In genomic region chr15:92954578-92954977, GRCh38 we compare ENCODE assay signal across 10 cellular contexts. TPM values are rescaled to one million over a fixed set of nuclear protein-coding genes. Genes with fewer than 3 reads are reported as not detected.
DNase-seq lines count a peak whose midpoint lies in the region; ATAC-seq and TF ChIP-seq lines count a peak whose summit lies in the region.
"Had no signal": no experiment of that assay in that cellular context is flagged by ENCODE, and none has a peak within 500 bp of the region (broad histone marks: within the 10 kb centered on the region; RNA-seq: fewer than 3 reads in every experiment).

No MANE protein-coding gene starts in this region.

- in situ Hi-C loops in astrocyte of the spinal cord (cut with HindIII; ENCODE audit: low sequenced_read_pairs), result no loop called here

- TF ChIP-seq CTCF in astrocyte of the spinal cord (IDR thresholded peaks at IDR 0.05; ENCODE audit: low read depth, low read length) (peak; percentile 35), esophagus squamous epithelium (IDR thresholded peaks at IDR 0.05) (peak in 1 of 6 experiments; percentile 21)

- ATAC-seq in GM19328 (IDR thresholded peaks at IDR 0.05; ENCODE audit: unreplicated experiment), result no peak
- ATAC-seq: naive thymus-derived CD4-positive, alpha-beta T cell had no signal

- no peak overlapping the region for H3K4me3 ChIP-seq in astrocyte of the spinal cord (ENCODE audit: low read depth, low read length)
- H3K4me3 ChIP-seq in esophagus squamous epithelium, result no peak overlapping the region

- 92 to 93% methylated on average over 8 of the region's 8 CpGs for WGBS in esophagus squamous epithelium, 2 donors

- peaks cover 30 to 100% (median 53%) of the 10 kb centered on the region in 3 donors for H3K36me3 ChIP-seq in esophagus squamous epithelium

- DNase-seq in NCI-H146 (lab: John Stamatoyannopoulos, UW), result peak; percentile 27
- no peak for DNase-seq in NCI-H146 treated with DMSO at 0.1 percent for 48 hours (lab: John Stamatoyannopoulos, UW; ENCODE audit: unreplicated experiment)
- DNase-seq in LHCN-M2 (ENCODE audit: low read depth), result peak; percentile 44
- no peak for DNase-seq in astrocyte of the spinal cord (ENCODE audit: low read depth, low spot score)
- DNase-seq in myocyte (ENCODE audit: low read depth), result peak; percentile 37
- no peak for DNase-seq in esophagus squamous epithelium (lab: John Stamatoyannopoulos, UW)
- DNase-seq in SW480 (ENCODE audit: low spot score), result no peak
- DNase-seq: activated T-cell treated with anti-CD3 and anti-CD28 coated beads, Interleukin-2, amount 50 U/mL, for 48 hours; naive thymus-derived CD4-positive, alpha-beta T cell had no signal

- H3K4me1 ChIP-seq in esophagus squamous epithelium, result peaks cover 0 to 6% (median 0%) of the 10 kb centered on the region in 3 donors

- TF ChIP-seq POLR2A in esophagus squamous epithelium (IDR thresholded peaks at IDR 0.05), result no peak

- H3K27me3 ChIP-seq in esophagus squamous epithelium, result no peaks in the 10 kb centered on the region

- no peak overlapping the region for H3K27ac ChIP-seq in esophagus squamous epithelium

- intact Hi-C loops in esophagus squamous epithelium (cut with DNase I), result no loop called here

- H3K9me3 ChIP-seq in esophagus squamous epithelium, result peaks cover 0 to 11% (median 11%) of the 10 kb centered on the region in 3 donors

RNA-seq across cellular contexts. Expression of gene CHD2, which starts 54.5 kb away (rescaled TPM):
- total RNA-seq in LHCN-M2 (2014; rRNA removed) (28.6 and 36.0 TPM in 2 replicates), myocyte (47.7 and 52.4 TPM in 2 replicates), esophagus squamous epithelium (100 to 1,000 TPM in 1 of 4 donors, 10 to 100 TPM in 3; 36.1 to 132 (median 74.8) TPM)
- 15.4 TPM for polyA plus RNA-seq in LHCN-M2 (2012)
- 31.4 TPM for polyA plus RNA-seq in myocyte (2012)

Comparison
In these comparisons a context has a peak if more than half of its experiments do, and no peak if none do; other contexts are left out.
1. DNase-seq: peak in NCI-H146 (single experiment), LHCN-M2 (single experiment) and myocyte (single experiment); none in NCI-H146 treated with DMSO at 0.1 percent for 48 hours (single experiment), astrocyte of the spinal cord (single experiment), esophagus squamous epithelium (single experiment) and SW480 (single experiment).